In the genomic region with DNA sequence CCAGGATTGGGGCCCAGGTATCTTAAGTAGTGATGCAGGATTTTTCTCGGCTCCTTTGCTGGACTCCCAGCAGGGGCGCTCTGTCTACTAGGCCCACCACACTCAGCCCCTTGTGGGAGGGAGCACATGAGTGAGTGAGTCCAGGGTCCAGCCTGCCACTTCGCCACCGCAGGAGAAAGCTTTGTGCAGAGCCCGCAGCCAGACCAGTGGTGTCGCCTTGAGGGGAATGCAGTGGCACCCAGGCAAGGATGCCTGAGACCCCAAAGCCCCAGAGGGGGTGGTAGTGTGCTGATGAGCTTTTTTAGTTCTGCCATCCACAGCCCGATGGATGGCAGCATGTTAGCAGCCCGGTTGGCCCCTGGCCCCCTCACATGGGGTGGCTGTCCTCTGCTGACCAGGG, we compare ENCODE assay signal across 26 cellular contexts. TPM values are rescaled to one million over a fixed set of nuclear protein-coding genes. Genes with fewer than 3 reads are reported as not detected.
DNase-seq lines count a peak whose midpoint lies in the region; ATAC-seq, FAIRE-seq and TF ChIP-seq lines count a peak whose summit lies in the region.
"Had no signal": no experiment of that assay in that cellular context is flagged by ENCODE, and none has a peak within 500 bp of the region (broad histone marks: within the 10 kb centered on the region; RNA-seq: fewer than 3 reads in every experiment).

No MANE protein-coding gene starts in this region.

- no peak overlapping the region for H2BK5ac ChIP-seq in H1 (ENCODE audit: low read depth, low read length)

- no peak overlapping the region for H2BK20ac ChIP-seq in H1 (ENCODE audit: low read length)

- POLR2A ChIA-PET in H1 (lab: Charles Lee; ENCODE audit: partially characterized antibody), result interaction anchor here (1.5 kb wide), 1 partner anchor 75 kb away, joined by 3 read pairs; a partner anchor contains a TSS

- H3K9me3 ChIP-seq in H1 (ENCODE audit: insufficient read depth in 2 of 2, low read depth in 1 of 2, low read length in 1 of 2), result no peaks in the 10 kb centered on the region
- H3K9me3 ChIP-seq: prostate gland, upper lobe of right lung had no signal

- CTCF ChIA-PET in H1 (lab: Charles Lee; ENCODE audit: partially characterized antibody), result interaction anchor here (0.6 to 2.0 kb wide), 9 partner anchors 9 to 1516 kb away, joined by 3 to 7 read pairs (median 3); a partner anchor contains a TSS

- no peak overlapping the region for H3K14ac ChIP-seq in H1 (ENCODE audit: insufficient read length)

- ATAC-seq in HG02840 (IDR thresholded peaks at IDR 0.05; ENCODE audit: low FRiP score, unreplicated experiment), result no peak
- ATAC-seq: activated T-cell treated with anti-CD3 and anti-CD28 coated beads, Interleukin-2, amount 50 U/mL, for 4 hours; left cardiac atrium; SK-N-SH treated with all-trans-retinoic acid at 6 μM for 48 hours; stimulated activated naive B cell treated with anti-CD40 and anti-IgM and Interleukin-4, amounts not matched to agents 10 μg/mL and 1 μg/mL and 100 μg/mL, for 72 hours; T-helper 17 cell; upper lobe of right lung had no signal

- no peak overlapping the region for H4K5ac ChIP-seq in H1 (ENCODE audit: insufficient read length, low read depth, low read length)

- no peaks in the 10 kb centered on the region for H3K23me2 ChIP-seq in H1 (ENCODE audit: low read depth, low read length)

- H3K4ac ChIP-seq in H1 (replicated peaks; ENCODE audit: insufficient read length, low read depth, low read length), result no peak overlapping the region

- H2AFZ ChIP-seq in H1 (ENCODE audit: low read length), result no peak overlapping the region; the same call in 1 of the 2 replicates
- H2AFZ ChIP-seq: GM23248 had no signal

- DNase-seq in ELF-1 (ENCODE audit: low read depth, low spot score) (peak; percentile 49), NB4 (ENCODE audit: low read depth) (peak; percentile 20), H1 (ENCODE audit: low read depth in 1 of 2, low spot score in 2 of 2) (peak in 1 of 2 experiments; percentile 54), left kidney (ENCODE audit: low read depth, low spot score) (peak; percentile 29), NOMO-1 treated with DMSO at 0.1 percent for 48 hours (lab: John Stamatoyannopoulos, UW; ENCODE audit: unreplicated experiment) (no peak)
- DNase-seq in activated CD8-positive, alpha-beta memory T cell treated with anti-CD3 and anti-CD28 coated beads, Interleukin-2, amount 50 U/mL, for 4 hours, result no peak
- DNase-seq in activated naive CD4-positive, alpha-beta T cell (lab: John Stamatoyannopoulos, UW), result no peak
- DNase-seq: activated CD8-positive, alpha-beta memory T cell treated with anti-CD3 and anti-CD28 coated beads for 24 hours; activated naive CD4-positive, alpha-beta T cell treated with Interleukin-2 at 50 U/mL for 16 hours; activated T-cell treated with anti-CD3 and anti-CD28 coated beads, Interleukin-2, amount 50 U/mL, for 4 hours; COR-L47; erythroblast; GM23248; left cardiac atrium; NCI-H1417; NCI-H2081 treated with DMSO at 0.1 percent for 48 hours; NCI-H226; NCI-H69; stimulated activated CD4-positive, alpha-beta T cell treated with anti-CD3 and anti-CD28 coated beads, Interleukin-15, amount 100 ng/mL, for 24 hours; stimulated activated naive B cell treated with anti-CD40 and anti-IgM and Interleukin-4, amounts not matched to agents 10 μg/mL and 1 μg/mL and 100 μg/mL, for 72 hours; T-helper 17 cell; upper lobe of right lung had no signal

- 77% methylated on average over 8 of the region's 8 CpGs; no CpG with 5 or more reads in 1 of the 2 experiments for WGBS in H1 (ENCODE audit: extremely low coverage in 1 of 2, insufficient coverage in 1 of 2, insufficient read length in 1 of 2, insufficient replicate concordance in 2 of 2, low coverage in 1 of 2, low lambda C conversion rate in 2 of 2, missing lambda C conversion rate in 1 of 2), 2 experiments

- H3K27me3 ChIP-seq in H1 (replicated peaks in 1 of 4; ENCODE audit: control insufficient read depth in 3 of 4, extremely low read depth in 1 of 4, insufficient read depth in 3 of 4, low read length in 3 of 4), result no peaks in the 10 kb centered on the region
- H3K27me3 ChIP-seq: upper lobe of right lung had no signal

- H3K9ac ChIP-seq in H1 (replicated peaks in 1 of 4; ENCODE audit: extremely low read depth in 1 of 4, low read depth in 3 of 4, low read length in 3 of 4), result no peak overlapping the region
- H3K9ac ChIP-seq: GM23248 had no signal

- H3K4me1 ChIP-seq in H1 (replicated peaks in 1 of 4; ENCODE audit: control insufficient read depth in 3 of 4, insufficient read depth in 4 of 4, low read length in 3 of 4), result peaks cover 0 to 3% (median 1%) of the 10 kb centered on the region in 4 experiments; a peak in 3 of 7 replicates
- H3K4me1 ChIP-seq: prostate gland, upper lobe of right lung had no signal

- TF ChIP-seq EP300 in H1 (IDR thresholded peaks at IDR 0.05; ENCODE audit: borderline replicate concordance in 1 of 2, low read depth in 2 of 2, low read length in 2 of 2), result no peak

- H4K91ac ChIP-seq in H1 (replicated peaks; ENCODE audit: insufficient read length, low read length), result no peak overlapping the region

- no peak overlapping the region for H3K18ac ChIP-seq in H1 (ENCODE audit: extremely low read depth, low read length)

- TF ChIP-seq RAD21 in H1 (IDR thresholded peaks at IDR 0.05 in 1 of 2, conservative IDR thresholded peaks at IDR 0.05 in 1 of 2; ENCODE audit: low read depth in 2 of 2, low read length in 2 of 2), result 0 out of 4 replicates have a peak, but pooled peaks of 1 of the 2 experiments have one; percentile 9

- no peaks in the 10 kb centered on the region for H3K79me1 ChIP-seq in H1 (ENCODE audit: low read depth, low read length)

- H3K4me3 ChIP-seq in NB4 (ENCODE audit: low read depth, low read length) (no peak overlapping the region), H1 (ENCODE audit: extremely low read depth in 1 of 4, insufficient read depth in 2 of 4, low read depth in 3 of 4, low read length in 4 of 4) (no peak overlapping the region)
- H3K4me3 ChIP-seq: GM23248, prostate gland, upper lobe of right lung had no signal

- H4K8ac ChIP-seq in H1 (ENCODE audit: extremely low read depth, insufficient read depth, low read length), result no peak overlapping the region

- H4K20me1 ChIP-seq in H1 (replicated peaks in 1 of 2; ENCODE audit: control insufficient read depth in 1 of 2, insufficient read depth in 2 of 2, low read length in 2 of 2), result no peaks in the 10 kb centered on the region

- no peak overlapping the region for H3K27ac ChIP-seq in H1 (ENCODE audit: low read depth, low read length)
- H3K27ac ChIP-seq: GM23248, prostate gland, upper lobe of right lung had no signal

- no peak overlapping the region for H3K4me2 ChIP-seq in H1 (ENCODE audit: insufficient read depth in 1 of 2, low read depth in 2 of 2, low read length in 2 of 2)

- H2AK5ac ChIP-seq in H1 (ENCODE audit: low read depth, low read length), result no peak overlapping the region

- H3K56ac ChIP-seq in H1 (replicated peaks; ENCODE audit: insufficient read length, low read depth, low read length), result no peak overlapping the region

- no peak overlapping the region for H3K23ac ChIP-seq in H1 (ENCODE audit: insufficient read length)

- no peaks in the 10 kb centered on the region for H3K36me3 ChIP-seq in H1 (ENCODE audit: control insufficient read depth in 2 of 4, insufficient read depth in 4 of 4, low read length in 3 of 4)
- H3K36me3 ChIP-seq: prostate gland, upper lobe of right lung had no signal

- H2BK12ac ChIP-seq in H1 (ENCODE audit: low read depth, low read length), result 0 out of 2 replicates have a peak overlapping the region, but pooled peaks have one; percentile 13

- TF ChIP-seq CTCF in NB4 (IDR thresholded peaks at IDR 0.05; ENCODE audit: low read depth, low read length), result no peak
- peak; percentile 36 to 42 (median 40) for TF ChIP-seq CTCF in H1 (IDR thresholded peaks at IDR 0.05; ENCODE audit: control extremely low read depth in 1 of 3, insufficient read depth in 1 of 3, low read depth in 1 of 3, low read length in 3 of 3)

- H2BK120ac ChIP-seq in H1 (replicated peaks; ENCODE audit: low read depth, low read length), result no peak overlapping the region

- no peak for TF ChIP-seq POLR2A in NB4 (IDR thresholded peaks at IDR 0.05; ENCODE audit: extremely low read depth, insufficient read length)
- TF ChIP-seq POLR2A in H1 (IDR thresholded peaks at IDR 0.05; ENCODE audit: control extremely low read depth in 1 of 2, low read depth in 2 of 2, low read length in 2 of 2), result no peak

- H2BK15ac ChIP-seq in H1 (ENCODE audit: low read length), result no peak overlapping the region

- FAIRE-seq in H1 (lab: Jason Lieb, UNC), result no peak

- H3K79me2 ChIP-seq in H1 (ENCODE audit: control insufficient read depth in 1 of 2, insufficient read depth in 2 of 2, low read length in 2 of 2), result no peaks in the 10 kb centered on the region

TF ChIP-seq in H1, 55 proteins besides CTCF, POLR2A, EP300 and RAD21 (continues in another document):
- no peak for TF ChIP-seq CBX8 (IDR thresholded peaks at IDR 0.05; ENCODE audit: borderline replicate concordance, low read depth, low read length)
- TF ChIP-seq GABPA (IDR thresholded peaks at IDR 0.05; ENCODE audit: borderline replicate concordance, insufficient read depth, low read length), result no peak
- no peak for TF ChIP-seq SAP30 (IDR thresholded peaks at IDR 0.05; ENCODE audit: insufficient read depth, insufficient replicate concordance, low read length)
- TF ChIP-seq JUND (IDR thresholded peaks at IDR 0.05; ENCODE audit: low read length), result no peak
- TF ChIP-seq TAF7 (optimal IDR thresholded peaks at IDR 0.05; ENCODE audit: borderline replicate concordance, low read depth, low read length), result no peak
- no peak for TF ChIP-seq ZNF274 (IDR thresholded peaks at IDR 0.05; ENCODE audit: borderline replicate concordance, extremely low read depth, low read length)

RNA-seq across cellular contexts. Expression of a gene that starts 5.4 kb away (rescaled TPM):
- total RNA-seq in H1 (2021; fragmentation: NEBNext Ultra II Directional; extraction: Animal tissue kit (Norgen Biotek cat#: 25700)), result 44.3 and 47.9 TPM in 2 replicates
- 14.6 and 26.8 TPM in 2 replicates for polyA plus RNA-seq in H1 (2011; rRNA removed)
- polyA plus RNA-seq in H1 (2011; cell fraction: cytosol; rRNA removed), result 36.9 TPM
- 10.0 TPM for polyA plus RNA-seq in H1 (2011; cell fraction: nucleus; rRNA removed)
- 27.9 to 41.4 TPM (median 30.9 TPM) in 4 replicates for polyA plus RNA-seq in H1 (2012, experiment 1 of 2)
- polyA plus RNA-seq in H1 (2012, experiment 2 of 2), result 9.7 TPM
- 42.0 TPM for polyA plus RNA-seq in H1 (2013, experiment 1 of 2)
- 43.0 TPM for polyA plus RNA-seq in H1 (2013, experiment 2 of 2)
- 15.6 and 25.9 TPM in 2 replicates for polyA minus RNA-seq in H1 (2011; rRNA and poly(A)+ RNA removed)
- polyA minus RNA-seq in H1 (2011; cell fraction: cytosol; rRNA and poly(A)+ RNA removed), result 39.6 TPM
- polyA minus RNA-seq in H1 (2011; cell fraction: nucleus; rRNA and poly(A)+ RNA removed), result 12.6 TPM

RNA-seq across cellular contexts. Expression of a gene that starts 9.0 kb away (rescaled TPM):
- total RNA-seq in H1 (2021; fragmentation: NEBNext Ultra II Directional; extraction: Animal tissue kit (Norgen Biotek cat#: 25700)), result 0.73 and 0.80 TPM in 2 replicates
- polyA plus RNA-seq in H1 (2011; rRNA removed), result 0.06 TPM in 1 of 2 replicates, not detected in the other
- polyA plus RNA-seq in H1 (2011; cell fraction: cytosol; rRNA removed), result 0.21 TPM
- 0.10 TPM for polyA plus RNA-seq in H1 (2011; cell fraction: nucleus; rRNA removed)
- 0.24 to 1.0 TPM (median 0.29 TPM) in 4 replicates for polyA plus RNA-seq in H1 (2012, experiment 1 of 2)
- polyA plus RNA-seq in H1 (2012, experiment 2 of 2), result not detected
- 0.30 TPM for polyA plus RNA-seq in H1 (2013, experiment 1 of 2)
- polyA plus RNA-seq in H1 (2013, experiment 2 of 2), result 0.31 TPM
- polyA minus RNA-seq in H1 (2011; rRNA and poly(A)+ RNA removed), result 0.44 TPM in 2 replicates
- not detected for polyA minus RNA-seq in H1 (2011; cell fraction: cytosol; rRNA and poly(A)+ RNA removed)
- polyA minus RNA-seq in H1 (2011; cell fraction: nucleus; rRNA and poly(A)+ RNA removed), result 1.00 TPM
- total RNA-seq: OCI-LY7, T-helper 17 cell had no signal

Comparison
In these comparisons a context has a peak if more than half of its experiments do, and no peak if none do; other contexts are left out.
1. DNase-seq: peak in ELF-1 (single experiment), NB4 (single experiment) and left kidney (single experiment); none in activated CD8-positive, alpha-beta memory T cell treated with anti-CD3 and anti-CD28 coated beads, Interleukin-2, amount 50 U/mL, for 4 hours (single experiment), activated naive CD4-positive, alpha-beta T cell (0 of 4) and NOMO-1 treated with DMSO at 0.1 percent for 48 hours (single experiment).